In the genomic region with DNA sequence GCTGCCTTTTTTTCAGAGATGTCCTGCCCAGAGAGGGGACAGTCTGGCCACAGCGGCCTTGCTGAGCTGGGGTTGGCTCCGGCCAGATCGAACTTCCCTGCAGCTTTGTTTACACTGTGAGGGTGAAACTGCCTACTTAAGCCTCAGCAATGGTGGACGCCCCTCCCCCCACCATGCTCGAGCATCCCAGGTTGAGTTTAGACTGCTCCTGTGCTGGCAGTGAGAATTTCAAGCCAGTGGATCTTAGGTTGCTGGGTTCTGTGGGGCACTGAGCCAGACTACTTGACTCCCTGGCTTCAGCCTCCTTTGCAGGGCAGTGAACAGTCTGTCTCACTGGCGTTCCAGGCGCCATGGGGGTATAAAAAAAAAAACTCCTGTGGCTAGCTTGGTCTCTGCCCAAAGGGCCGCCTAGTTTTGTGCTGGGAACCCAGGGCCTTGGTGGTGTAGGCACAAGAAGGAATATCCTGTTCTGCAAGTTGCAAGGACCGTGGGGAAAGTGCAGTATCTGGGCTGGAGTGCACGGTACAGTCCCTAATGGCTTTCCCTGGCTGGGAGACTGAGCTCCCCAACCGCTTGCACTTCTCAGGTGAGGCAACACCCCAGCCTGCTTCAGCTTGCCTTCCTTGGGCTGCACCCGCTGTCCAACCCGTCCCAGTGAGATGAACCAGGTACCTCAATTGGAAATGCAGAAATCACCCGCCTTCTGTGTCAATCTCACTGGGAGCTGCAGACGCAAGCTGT, we compare ENCODE assay signal across 2 cellular contexts.
A peak's percentile ranks its signal among the peaks of the same experiment; 100 is the strongest.
TF ChIP-seq lines count a peak whose summit lies in the region.

No MANE protein-coding gene starts in this region.

TF ChIP-seq in IMR-90, 13 proteins besides CTCF, POLR2A, EP300 and RAD21:
- TF ChIP-seq SMC3 (IDR thresholded peaks at IDR 0.05; ENCODE audit: low read depth, low read length) (no peak), CHD1 (IDR thresholded peaks at IDR 0.05; ENCODE audit: low read depth, low read length) (no peak), MAZ (IDR thresholded peaks at IDR 0.05; ENCODE audit: borderline replicate concordance, low read depth, low read length) (no peak), NFE2L2 (IDR thresholded peaks at IDR 0.05; ENCODE audit: low read depth, low read length) (no peak), RCOR1 (IDR thresholded peaks at IDR 0.05; ENCODE audit: insufficient replicate concordance, low read length) (no peak), FOS (IDR thresholded peaks at IDR 0.05; ENCODE audit: low read depth, low read length) (no peak)

TF ChIP-seq in WTC11, 78 proteins besides CTCF, POLR2A, EP300 and RAD21:
- TF ChIP-seq, protein P1, sequence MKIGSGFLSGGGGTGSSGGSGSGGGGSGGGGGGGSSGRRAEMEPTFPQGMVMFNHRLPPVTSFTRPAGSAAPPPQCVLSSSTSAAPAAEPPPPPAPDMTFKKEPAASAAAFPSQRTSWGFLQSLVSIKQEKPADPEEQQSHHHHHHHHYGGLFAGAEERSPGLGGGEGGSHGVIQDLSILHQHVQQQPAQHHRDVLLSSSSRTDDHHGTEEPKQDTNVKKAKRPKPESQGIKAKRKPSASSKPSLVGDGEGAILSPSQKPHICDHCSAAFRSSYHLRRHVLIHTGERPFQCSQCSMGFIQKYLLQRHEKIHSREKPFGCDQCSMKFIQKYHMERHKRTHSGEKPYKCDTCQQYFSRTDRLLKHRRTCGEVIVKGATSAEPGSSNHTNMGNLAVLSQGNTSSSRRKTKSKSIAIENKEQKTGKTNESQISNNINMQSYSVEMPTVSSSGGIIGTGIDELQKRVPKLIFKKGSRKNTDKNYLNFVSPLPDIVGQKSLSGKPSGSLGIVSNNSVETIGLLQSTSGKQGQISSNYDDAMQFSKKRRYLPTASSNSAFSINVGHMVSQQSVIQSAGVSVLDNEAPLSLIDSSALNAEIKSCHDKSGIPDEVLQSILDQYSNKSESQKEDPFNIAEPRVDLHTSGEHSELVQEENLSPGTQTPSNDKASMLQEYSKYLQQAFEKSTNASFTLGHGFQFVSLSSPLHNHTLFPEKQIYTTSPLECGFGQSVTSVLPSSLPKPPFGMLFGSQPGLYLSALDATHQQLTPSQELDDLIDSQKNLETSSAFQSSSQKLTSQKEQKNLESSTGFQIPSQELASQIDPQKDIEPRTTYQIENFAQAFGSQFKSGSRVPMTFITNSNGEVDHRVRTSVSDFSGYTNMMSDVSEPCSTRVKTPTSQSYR (CRISPR knock-in tag; IDR thresholded peaks at IDR 0.05), result 0 out of 2 replicates have a peak, but pooled peaks have one; percentile 52
- TF ChIP-seq ZNF396 (CRISPR knock-in tag; IDR thresholded peaks at IDR 0.05; ENCODE audit: borderline replicate concordance), result no peak
